ENCODE assay signal across 8 cellular contexts in genomic region chr11:97977726-97978125, GRCh38.
"Had no signal": no experiment of that assay in that cellular context is flagged by ENCODE, and none has a peak within 500 bp of the region (broad histone marks: within the 10 kb centered on the region; RNA-seq: fewer than 3 reads in every experiment).

No MANE protein-coding gene starts in this region.

- H2AFZ ChIP-seq: GM23338 had no signal

- H3K4me3 ChIP-seq: GM23338 had no signal

- DNase-seq: H9, HCEC 1CT, Kasumi-1, KG1 had no signal

- ATAC-seq: GM23338 had no signal

- H3K4me2 ChIP-seq: GM23338 had no signal

- FAIRE-seq: H1, H54, HTR-8/SVneo had no signal
